ENCODE assay signal across 18 cellular contexts in genomic region chr2:184765048-184765881, GRCh38.
DNase-seq lines count a peak whose midpoint lies in the region; ATAC-seq and TF ChIP-seq lines count a peak whose summit lies in the region.
"Had no signal": no experiment of that assay in that cellular context is flagged by ENCODE, and none has a peak within 500 bp of the region (broad histone marks: within the 10 kb centered on the region; RNA-seq: fewer than 3 reads in every experiment).

No MANE protein-coding gene starts in this region.

- H3K27ac ChIP-seq in lower lobe of right lung (no peak overlapping the region), psoas muscle (no peak overlapping the region), gastroesophageal sphincter (no peak overlapping the region)
- H3K27ac ChIP-seq: gastrocnemius medialis, HL-60, vagina had no signal

- 64 to 66% (median 65%) methylated on average over 10 of the region's 10 CpGs for WGBS in psoas muscle, 3 donors
- WGBS in gastroesophageal sphincter (ENCODE audit: low coverage in 1 of 2), 2 donors, result 78 to 79% methylated on average over 6 to 9 of the region's 10 CpGs

- intact Hi-C loops in lower lobe of right lung (cut with DNase I) (no loop called here), psoas muscle (cut with DNase I) (no loop called here)

- ATAC-seq in GM21423 (IDR thresholded peaks at IDR 0.05; ENCODE audit: unreplicated experiment) (peak; percentile 59), lower lobe of right lung (no peak), psoas muscle (no peak), gastroesophageal sphincter (no peak), GM21515 (IDR thresholded peaks at IDR 0.05; ENCODE audit: unreplicated experiment) (no peak)
- ATAC-seq: CD8-positive, alpha-beta T cell; gastrocnemius medialis; left ventricle myocardium superior; WTC11 had no signal

- H3K4me1 ChIP-seq in lower lobe of right lung (no peaks in the 10 kb centered on the region), psoas muscle (no peaks in the 10 kb centered on the region), gastroesophageal sphincter (no peaks in the 10 kb centered on the region)
- H3K4me1 ChIP-seq: gastrocnemius medialis, vagina had no signal

- no peaks in the 10 kb centered on the region for H3K27me3 ChIP-seq in lower lobe of right lung (ENCODE audit: low read depth)
- no peaks in the 10 kb centered on the region for H3K27me3 ChIP-seq in psoas muscle (ENCODE audit: insufficient read depth in 3 of 3, low read length in 2 of 3)
- H3K27me3 ChIP-seq in gastroesophageal sphincter, result no peaks in the 10 kb centered on the region
- H3K27me3 ChIP-seq: gastrocnemius medialis, vagina had no signal

- TF ChIP-seq EP300 in gastroesophageal sphincter (IDR thresholded peaks at IDR 0.05), result no peak

- no peaks in the 10 kb centered on the region for H3K9me3 ChIP-seq in lower lobe of right lung
- H3K9me3 ChIP-seq in psoas muscle, result no peaks in the 10 kb centered on the region
- H3K9me3 ChIP-seq in gastroesophageal sphincter, result no peaks in the 10 kb centered on the region
- H3K9me3 ChIP-seq: gastrocnemius medialis, vagina had no signal

- H3K4me3 ChIP-seq in lower lobe of right lung (peak overlapping the region; percentile 20), psoas muscle (no peak overlapping the region), gastroesophageal sphincter (peak overlapping the region in 1 of 2 donors; percentile 10)
- H3K4me3 ChIP-seq: gastrocnemius medialis, vagina had no signal

- no peaks in the 10 kb centered on the region for H3K36me3 ChIP-seq in lower lobe of right lung
- H3K36me3 ChIP-seq in psoas muscle (ENCODE audit: insufficient read depth in 1 of 2, low read depth in 1 of 2), result no peaks in the 10 kb centered on the region
- no peaks in the 10 kb centered on the region for H3K36me3 ChIP-seq in gastroesophageal sphincter
- H3K36me3 ChIP-seq: gastrocnemius medialis, vagina had no signal

- TF ChIP-seq CTCF in lower lobe of right lung (IDR thresholded peaks at IDR 0.05) (no peak), psoas muscle (IDR thresholded peaks at IDR 0.05) (no peak), gastroesophageal sphincter (IDR thresholded peaks at IDR 0.05) (no peak)

- no peak for TF ChIP-seq POLR2A in gastroesophageal sphincter (IDR thresholded peaks at IDR 0.05)

- peak; percentile 5 for DNase-seq in CD1c-positive myeloid dendritic cell (ENCODE audit: extremely low spot score)
- DNase-seq in RPMI7951 (ENCODE audit: low read depth), result peak; percentile 8
- peak; percentile 20 for DNase-seq in lower lobe of right lung
- DNase-seq in psoas muscle, result no peak
- no peak for DNase-seq in HuH-7 (ENCODE audit: low spot score)
- DNase-seq: activated naive CD4-positive, alpha-beta T cell treated with anti-CD3 and anti-CD28 coated beads for 36 hours; CD8-positive, alpha-beta T cell; dermis blood vessel endothelial cell; gastrocnemius medialis; H9; left ventricle myocardium superior; NCI-H1436 treated with DMSO at 0.1 percent for 48 hours had no signal

Comparison
In these comparisons a context has a peak if more than half of its experiments do, and no peak if none do; other contexts are left out.
1. DNase-seq: peak in CD1c-positive myeloid dendritic cell (single experiment), RPMI7951 (single experiment) and lower lobe of right lung (single experiment); none in psoas muscle (0 of 2) and HuH-7 (single experiment).